Comparison of ENCODE assay signal across 1 cellular context in the genomic region with DNA sequence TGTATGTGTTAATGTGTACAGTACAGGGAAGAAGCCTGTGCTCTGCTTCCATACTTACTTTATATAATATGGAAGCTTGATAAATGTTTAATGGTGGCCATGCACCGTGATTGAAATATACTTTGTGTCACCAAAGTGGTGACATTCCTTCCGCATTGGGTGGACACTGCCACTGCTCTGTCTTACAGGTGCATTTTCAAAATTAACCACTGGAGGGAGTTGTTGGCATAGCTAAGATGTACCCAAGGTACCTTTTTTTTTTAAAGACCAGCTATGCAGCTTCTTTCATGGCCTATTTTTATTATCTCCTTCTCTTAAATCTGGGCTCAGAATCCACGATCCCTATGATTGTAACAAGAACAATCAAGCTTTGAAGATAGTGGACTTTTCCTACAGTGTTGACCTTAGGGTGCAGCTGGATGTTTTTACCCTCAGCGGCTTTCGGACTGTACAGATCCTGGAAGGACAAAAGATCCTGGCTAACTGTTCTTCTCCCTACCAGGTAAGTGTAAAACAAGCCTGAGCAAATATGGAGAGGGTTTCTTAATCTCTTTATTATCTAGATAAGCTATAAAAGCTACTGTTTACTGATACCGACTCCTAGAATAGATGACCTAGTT.
A peak's percentile ranks its signal among the peaks of the same experiment; 100 is the strongest.
TF ChIP-seq lines count a peak whose summit lies in the region.

No MANE protein-coding gene starts in this region.

TF ChIP-seq in IMR-90, 13 proteins besides CTCF, POLR2A, EP300 and RAD21:
- no peak for TF ChIP-seq RCOR1 (IDR thresholded peaks at IDR 0.05; ENCODE audit: insufficient replicate concordance, low read length)
- TF ChIP-seq, protein P1, sequence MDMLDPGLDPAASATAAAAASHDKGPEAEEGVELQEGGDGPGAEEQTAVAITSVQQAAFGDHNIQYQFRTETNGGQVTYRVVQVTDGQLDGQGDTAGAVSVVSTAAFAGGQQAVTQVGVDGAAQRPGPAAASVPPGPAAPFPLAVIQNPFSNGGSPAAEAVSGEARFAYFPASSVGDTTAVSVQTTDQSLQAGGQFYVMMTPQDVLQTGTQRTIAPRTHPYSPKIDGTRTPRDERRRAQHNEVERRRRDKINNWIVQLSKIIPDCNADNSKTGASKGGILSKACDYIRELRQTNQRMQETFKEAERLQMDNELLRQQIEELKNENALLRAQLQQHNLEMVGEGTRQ (IDR thresholded peaks at IDR 0.05; ENCODE audit: low read depth, low read length) = no peak
- TF ChIP-seq CEBPB (IDR thresholded peaks at IDR 0.05; ENCODE audit: low read depth, low read length) = no peak
- TF ChIP-seq SMC3 (IDR thresholded peaks at IDR 0.05; ENCODE audit: low read depth, low read length) = peak; percentile 93
- no peak for TF ChIP-seq MXI1 (IDR thresholded peaks at IDR 0.05; ENCODE audit: borderline replicate concordance, low read depth, low read length)
- TF ChIP-seq MAZ (IDR thresholded peaks at IDR 0.05; ENCODE audit: borderline replicate concordance, low read depth, low read length) = no peak
- no peak for TF ChIP-seq RFX5 (IDR thresholded peaks at IDR 0.05; ENCODE audit: low read depth, low read length)
